ENCODE assay signal across 8 cellular contexts in the genomic region with DNA sequence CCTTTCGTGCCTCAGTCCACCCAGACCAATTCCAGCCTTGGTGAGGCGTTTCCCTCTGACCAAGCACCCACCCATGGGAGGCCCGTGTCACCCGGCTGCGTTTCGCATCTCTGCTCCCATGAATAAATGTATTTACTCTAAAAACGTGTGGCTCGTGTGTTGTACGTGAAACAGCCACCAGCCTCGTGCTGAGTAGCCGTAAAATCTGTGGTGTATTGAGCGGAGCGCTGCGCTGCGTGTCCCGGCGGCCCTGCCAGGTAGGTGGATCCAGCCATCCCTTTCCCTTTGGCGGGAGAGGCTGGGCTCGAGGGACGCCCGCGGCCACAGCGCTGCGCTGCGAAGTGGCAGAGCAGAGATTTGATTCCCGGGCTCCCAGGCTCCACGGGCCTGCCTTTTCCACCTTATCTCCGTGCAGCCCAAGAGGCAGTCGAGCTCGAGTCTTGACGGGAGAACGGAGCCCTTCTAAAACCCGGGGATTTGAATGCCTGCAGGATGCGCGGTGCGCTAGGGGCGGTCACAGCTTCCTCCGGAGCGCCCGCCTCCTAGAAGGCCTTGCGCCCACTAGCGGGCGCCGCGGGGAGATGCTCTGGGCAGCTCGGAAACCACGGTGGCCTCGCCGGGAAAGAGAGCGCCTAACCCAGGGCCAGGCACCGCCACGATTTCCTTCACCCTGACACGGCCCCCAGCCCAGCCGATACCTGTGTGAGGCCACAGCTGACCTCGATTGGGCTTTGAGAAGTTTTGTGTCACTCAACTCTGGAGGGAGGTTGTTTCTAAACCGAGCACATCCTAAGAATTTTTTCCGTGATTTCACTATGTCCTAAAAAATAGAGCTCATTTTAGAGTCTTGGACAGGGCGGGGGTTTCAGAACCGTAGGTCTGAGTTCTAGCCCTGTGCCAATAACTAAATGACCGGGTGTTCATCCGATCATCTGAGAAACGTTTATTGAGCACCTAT. TPM values are rescaled to one million over a fixed set of nuclear protein-coding genes. Genes with fewer than 3 reads are reported as not detected.
A peak's percentile ranks its signal among the peaks of the same experiment; 100 is the strongest.
DNase-seq lines count a peak whose midpoint lies in the region; ATAC-seq and TF ChIP-seq lines count a peak whose summit lies in the region.

No MANE protein-coding gene starts in this region.

- no peaks in the 10 kb centered on the region for H3K9me3 ChIP-seq in HCT116 (ENCODE audit: control insufficient read depth in 1 of 2, insufficient read depth in 1 of 2, low read depth in 1 of 2, low read length in 2 of 2)
- H3K9me3 ChIP-seq in right cardiac atrium (ENCODE audit: control insufficient read depth, low read length) = no peaks in the 10 kb centered on the region
- no peaks in the 10 kb centered on the region for H3K9me3 ChIP-seq in uterus

- intact Hi-C loops in HCT116 (cut with micrococcal nuclease) = loop anchor here (1.0 kb wide), 2 partner anchors 150 to 228 kb away; no protein-coding TSS in a partner anchor
- intact Hi-C loops in right cardiac atrium (cut with DNase I) = no loop called here
- intact Hi-C loops in uterus (cut with DNase I; ENCODE audit: low total_unique reads) = no loop called here

- ATAC-seq in HCT116 (peak; percentile 86), right cardiac atrium (peak; percentile 83 to 87)

- H3K4me2 ChIP-seq in HCT116 (ENCODE audit: low read length) = peak overlapping the region; percentile 90

- TF ChIP-seq CTCF in HCT116 (IDR thresholded peaks at IDR 0.05 in 2 of 3, conservative IDR thresholded peaks at IDR 0.05 in 1 of 3; ENCODE audit: borderline replicate concordance in 1 of 3, insufficient read depth in 1 of 3, low read depth in 2 of 3, low read length in 2 of 3) (peak; percentile 87 to 97 (median 92)), uterus (IDR thresholded peaks at IDR 0.05) (peak; percentile 85 to 94 (median 90))

- no peaks in the 10 kb centered on the region for H3K9me2 ChIP-seq in HCT116 (ENCODE audit: insufficient read depth)

- CTCF ChIA-PET in HCT116 (lab: Charles Lee) = interaction anchor here (0.6 to 1.6 kb wide), 16 partner anchors 9 to 399 kb away, joined by 3 to 26 read pairs (median 4); partner anchors contain the start of gene HTR2B

- WGBS in right cardiac atrium = 7% methylated on average over 62 of the region's 62 CpGs

- no peaks in the 10 kb centered on the region for H4K20me1 ChIP-seq in HCT116 (ENCODE audit: insufficient read depth)

- H3K27me3 ChIP-seq in HCT116 (ENCODE audit: insufficient read depth, low read length) = no peaks in the 10 kb centered on the region
- no peaks in the 10 kb centered on the region for H3K27me3 ChIP-seq in right cardiac atrium (ENCODE audit: control insufficient read depth, insufficient read depth)
- H3K27me3 ChIP-seq in uterus = no peaks in the 10 kb centered on the region

- RAD21 ChIA-PET in HCT116 (lab: Charles Lee; ENCODE audit: low non-redundant PET in 1 of 2, low total read pairs in 2 of 2, uncharacterized antibody in 2 of 2, unreplicated experiment in 2 of 2) = no interaction called here

- H3K9ac ChIP-seq in HCT116 (ENCODE audit: low read length) = peak overlapping the region; percentile 40

- peak overlapping the region; percentile 88 for H2AFZ ChIP-seq in HCT116 (ENCODE audit: low read depth, low read length, poor library complexity, severe bottlenecking)

- H3K79me2 ChIP-seq in HCT116 (ENCODE audit: insufficient read depth, low read length) = peaks cover 11% of the 10 kb centered on the region

- H3K27ac ChIP-seq in HCT116 (ENCODE audit: low read depth, low read length) = peak overlapping the region; percentile 16; the same call in 1 of the 2 replicates
- H3K27ac ChIP-seq in right cardiac atrium (ENCODE audit: low read length) = no peak overlapping the region
- H3K27ac ChIP-seq in uterus = peak overlapping the region; percentile 57 to 66

- peak overlapping the region; percentile 46 to 61 for H3K4me3 ChIP-seq in HCT116 (replicated peaks in 1 of 2; ENCODE audit: low read depth in 1 of 2, low read length in 2 of 2)
- H3K4me3 ChIP-seq in right cardiac atrium (ENCODE audit: low read length) = peak overlapping the region; percentile 71
- peak overlapping the region; percentile 48 to 61 for H3K4me3 ChIP-seq in uterus

- H3K4me1 ChIP-seq in HCT116 (ENCODE audit: control insufficient read depth in 1 of 2, insufficient read depth in 2 of 2, low read length in 2 of 2) = peaks cover 4 to 24% of the 10 kb centered on the region in 2 experiments; a peak in 3 of 4 replicates
- no peaks in the 10 kb centered on the region for H3K4me1 ChIP-seq in right cardiac atrium (ENCODE audit: control insufficient read depth, insufficient read depth, low read length)
- no peaks in the 10 kb centered on the region for H3K4me1 ChIP-seq in uterus

- no peak for TF ChIP-seq POLR2A in HCT116 (IDR thresholded peaks at IDR 0.05; ENCODE audit: borderline replicate concordance, extremely low read depth, insufficient read depth, insufficient read length)
- no peak for TF ChIP-seq POLR2A in uterus (IDR thresholded peaks at IDR 0.05)

- TF ChIP-seq RAD21 in HCT116 (IDR thresholded peaks at IDR 0.05; ENCODE audit: low read depth) = peak; percentile 61

- POLR2A ChIA-PET in HCT116 (lab: Charles Lee) = interaction anchor here (0.8 to 1.3 kb wide), 3 partner anchors 10 to 228 kb away, joined by 3 to 5 read pairs (median 3); no protein-coding TSS in a partner anchor

- peak; percentile 94 for DNase-seq in GM03348 (ENCODE audit: low spot score)
- peak; percentile 68 for DNase-seq in HCT116 (ENCODE audit: low read depth, low spot score)
- peak; percentile 70 for DNase-seq in MV-4-11 (lab: John Stamatoyannopoulos, UW)
- peak; percentile 64 for DNase-seq in T follicular helper cell (ENCODE audit: low read depth)
- DNase-seq in amniotic epithelial cell (ENCODE audit: low read depth) = peak; percentile 64
- DNase-seq in right cardiac atrium = peak; percentile 84 to 95 (median 92)
- peak; percentile 88 for DNase-seq in putamen (ENCODE audit: low spot score)
- DNase-seq in uterus = peak; percentile 68 to 79

- no TSS peak for BruUV-seq in HCT116 (replicated peaks; lab: Mats Ljungman, UMichigan)

- H3K36me3 ChIP-seq in HCT116 (ENCODE audit: control insufficient read depth in 1 of 2, insufficient read depth in 2 of 2, low read length in 2 of 2) (no peaks in the 10 kb centered on the region), uterus (no peaks in the 10 kb centered on the region)

TF ChIP-seq in HCT116, 20 proteins besides CTCF, POLR2A, EP300 and RAD21:
- TF ChIP-seq SIN3A (IDR thresholded peaks at IDR 0.05; ENCODE audit: low read depth) (0 out of 2 replicates have a peak, but pooled peaks have one; percentile 33), ZFX (IDR thresholded peaks at IDR 0.05) (peak; percentile 47; the same call in 1 of the 2 replicates), CBX3 (IDR thresholded peaks at IDR 0.05; ENCODE audit: low read depth) (peak; percentile 72; the same call in 1 of the 2 replicates), ZNF274 (IDR thresholded peaks at IDR 0.05; ENCODE audit: low read depth, low read length) (no peak), ELF1 (IDR thresholded peaks at IDR 0.05; ENCODE audit: borderline replicate concordance, low read depth) (no peak), POLR2AphosphoS5 (IDR thresholded peaks at IDR 0.05; ENCODE audit: low read depth, low read length) (peak; percentile 63), SP1 (IDR thresholded peaks at IDR 0.05; ENCODE audit: low read depth) (0 out of 2 replicates have a peak, but pooled peaks have one; percentile 33), JUND (IDR thresholded peaks at IDR 0.05) (no peak), CEBPB (IDR thresholded peaks at IDR 0.05; ENCODE audit: low read depth) (no peak), YY1 (IDR thresholded peaks at IDR 0.05; ENCODE audit: extremely low read depth, insufficient replicate concordance, low read depth, low read length) (peak; percentile 47), EZH2phosphoT487 (IDR thresholded peaks at IDR 0.05; ENCODE audit: borderline replicate concordance) (no peak)
- TF ChIP-seq, protein P1, sequence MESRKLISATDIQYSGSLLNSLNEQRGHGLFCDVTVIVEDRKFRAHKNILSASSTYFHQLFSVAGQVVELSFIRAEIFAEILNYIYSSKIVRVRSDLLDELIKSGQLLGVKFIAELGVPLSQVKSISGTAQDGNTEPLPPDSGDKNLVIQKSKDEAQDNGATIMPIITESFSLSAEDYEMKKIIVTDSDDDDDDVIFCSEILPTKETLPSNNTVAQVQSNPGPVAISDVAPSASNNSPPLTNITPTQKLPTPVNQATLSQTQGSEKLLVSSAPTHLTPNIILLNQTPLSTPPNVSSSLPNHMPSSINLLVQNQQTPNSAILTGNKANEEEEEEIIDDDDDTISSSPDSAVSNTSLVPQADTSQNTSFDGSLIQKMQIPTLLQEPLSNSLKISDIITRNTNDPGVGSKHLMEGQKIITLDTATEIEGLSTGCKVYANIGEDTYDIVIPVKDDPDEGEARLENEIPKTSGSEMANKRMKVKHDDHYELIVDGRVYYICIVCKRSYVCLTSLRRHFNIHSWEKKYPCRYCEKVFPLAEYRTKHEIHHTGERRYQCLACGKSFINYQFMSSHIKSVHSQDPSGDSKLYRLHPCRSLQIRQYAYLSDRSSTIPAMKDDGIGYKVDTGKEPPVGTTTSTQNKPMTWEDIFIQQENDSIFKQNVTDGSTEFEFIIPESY (IDR thresholded peaks at IDR 0.05; ENCODE audit: extremely low read depth, insufficient replicate concordance, low read length) = no peak
- TF ChIP-seq, protein P2, sequence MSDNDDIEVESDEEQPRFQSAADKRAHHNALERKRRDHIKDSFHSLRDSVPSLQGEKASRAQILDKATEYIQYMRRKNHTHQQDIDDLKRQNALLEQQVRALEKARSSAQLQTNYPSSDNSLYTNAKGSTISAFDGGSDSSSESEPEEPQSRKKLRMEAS (IDR thresholded peaks at IDR 0.05) = peak; percentile 76
- TF ChIP-seq, protein P3, sequence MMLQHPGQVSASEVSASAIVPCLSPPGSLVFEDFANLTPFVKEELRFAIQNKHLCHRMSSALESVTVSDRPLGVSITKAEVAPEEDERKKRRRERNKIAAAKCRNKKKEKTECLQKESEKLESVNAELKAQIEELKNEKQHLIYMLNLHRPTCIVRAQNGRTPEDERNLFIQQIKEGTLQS (IDR thresholded peaks at IDR 0.05) = no peak

RNA-seq across cellular contexts. Expression of gene PSMD1, which starts 3.9 kb away (rescaled TPM):
- 133 TPM for total RNA-seq in HCT116 (2021; ENCODE audit: unreplicated experiment)
- polyA plus RNA-seq in HCT116 (2012) = 96.7 and 124 TPM in 2 replicates
- total RNA-seq in right cardiac atrium = 10 to 100 TPM; 77.4 to 88.6 (median 83.2) TPM
- polyA plus RNA-seq in right cardiac atrium = 35.6 TPM
- total RNA-seq in uterus = 10 to 100 TPM; 54.4 to 96.6 (median 68.6) TPM

RNA-seq across cellular contexts. Expression of gene C2orf72, which starts 15.4 kb away (rescaled TPM):
- total RNA-seq in HCT116 (2021; ENCODE audit: unreplicated experiment) (3.7 TPM), right cardiac atrium (under 1 TPM in 3 of 4 donors, not detected in 1; 0.18 to 0.43 (median 0.42) TPM), uterus (under 1 TPM in 1 of 4 donors, not detected in 3; 0.55 TPM)
- 2.7 and 3.1 TPM in 2 replicates for polyA plus RNA-seq in HCT116 (2012)
- 0.27 TPM for polyA plus RNA-seq in right cardiac atrium

RNA-seq across cellular contexts. Expression of gene SPATA3, which starts 56.9 kb away (rescaled TPM):
- not detected for total RNA-seq in HCT116 (2021; ENCODE audit: unreplicated experiment)
- not detected in 2 replicates for polyA plus RNA-seq in HCT116 (2012)
- not detected for total RNA-seq in right cardiac atrium
- not detected for polyA plus RNA-seq in right cardiac atrium
- not detected for total RNA-seq in uterus
